In genomic region chr7:47601119-47601880, GRCh38 we compare ENCODE assay signal across 9 cellular contexts. TPM values are rescaled to one million over a fixed set of nuclear protein-coding genes. Genes with fewer than 3 reads are reported as not detected.
DNase-seq lines count a peak whose midpoint lies in the region; ATAC-seq and TF ChIP-seq lines count a peak whose summit lies in the region.
"Had no signal": no experiment of that assay in that cellular context is flagged by ENCODE, and none has a peak within 500 bp of the region (broad histone marks: within the 10 kb centered on the region; RNA-seq: fewer than 3 reads in every experiment).

No MANE protein-coding gene starts in this region.

- H3K4me3 ChIP-seq in Karpas-422 (ENCODE audit: low read length) (peak overlapping the region; percentile 44), choroid plexus epithelial cell (ENCODE audit: low read depth, low read length) (no peak overlapping the region), left ventricle myocardium inferior (no peak overlapping the region)

- no peaks in the 10 kb centered on the region for H3K27me3 Mint-ChIP-seq in stimulated activated naive B cell treated with anti-CD40 and anti-IgM and Interleukin-4, amounts not matched to agents 10 μg/mL and 1 μg/mL and 100 μg/mL, for 72 hours

- H3K36me3 Mint-ChIP-seq in stimulated activated naive B cell treated with anti-CD40 and anti-IgM and Interleukin-4, amounts not matched to agents 10 μg/mL and 1 μg/mL and 100 μg/mL, for 72 hours: peaks cover 6 to 15% of the 10 kb centered on the region in 2 donors

- no peaks in the 10 kb centered on the region for H4K20me1 ChIP-seq in Karpas-422 (ENCODE audit: insufficient read depth, low read depth, low read length)

- H3K79me2 ChIP-seq in Karpas-422 (ENCODE audit: low read length): no peaks in the 10 kb centered on the region

- H3K9me3 ChIP-seq in Karpas-422 (ENCODE audit: low read length) (no peaks in the 10 kb centered on the region; the same call in 1 of the 2 replicates), left ventricle myocardium inferior (replicated peaks) (peaks cover 23% of the 10 kb centered on the region)

- H3K36me3 ChIP-seq in Karpas-422 (ENCODE audit: insufficient read depth, low read length) (no peaks in the 10 kb centered on the region), left ventricle myocardium inferior (no peaks in the 10 kb centered on the region)

- intact Hi-C loops in left ventricle myocardium inferior (cut with micrococcal nuclease): no loop called here

- peak overlapping the region; percentile 59 for H3K4me3 Mint-ChIP-seq in stimulated activated naive B cell treated with anti-CD40 and anti-IgM and Interleukin-4, amounts not matched to agents 10 μg/mL and 1 μg/mL and 100 μg/mL, for 72 hours

- peak overlapping the region; percentile 65 for H3K9ac ChIP-seq in Karpas-422 (ENCODE audit: low read length)

- H3K27ac Mint-ChIP-seq in stimulated activated naive B cell treated with anti-CD40 and anti-IgM and Interleukin-4, amounts not matched to agents 10 μg/mL and 1 μg/mL and 100 μg/mL, for 72 hours: peak overlapping the region; percentile 88

- peak overlapping the region; percentile 56; the same call in 1 of the 2 replicates for H2AFZ ChIP-seq in Karpas-422 (ENCODE audit: low read length)

- ATAC-seq in GM21390 (IDR thresholded peaks at IDR 0.05; ENCODE audit: unreplicated experiment): peak; percentile 77
- ATAC-seq in stimulated activated naive B cell treated with anti-CD40 and anti-IgM and Interleukin-4, amounts not matched to agents 10 μg/mL and 1 μg/mL and 100 μg/mL, for 72 hours (replicated peaks): peak; percentile 83 to 84

- no peaks in the 10 kb centered on the region for H3K27me3 ChIP-seq in Karpas-422 (ENCODE audit: low read length)
- H3K27me3 ChIP-seq in left ventricle myocardium inferior (ENCODE audit: low read depth): no peaks in the 10 kb centered on the region

- peak; percentile 80 for DNase-seq in Karpas-422
- peak; percentile 86 for DNase-seq in choroid plexus epithelial cell (ENCODE audit: low read depth)
- peak; percentile 46 for DNase-seq in stimulated activated naive B cell treated with anti-CD40 and anti-IgM and Interleukin-4, amounts not matched to agents 10 μg/mL and 1 μg/mL and 100 μg/mL, for 72 hours
- no peak for DNase-seq in T-helper 2 cell
- no peak for DNase-seq in T1000 (lab: John Stamatoyannopoulos, UW)
- no peak for DNase-seq in iPS-NIHi11 (ENCODE audit: low spot score)
- no peak for DNase-seq in left ventricle myocardium inferior
- DNase-seq: NCI-H187 had no signal

- TF ChIP-seq CTCF in choroid plexus epithelial cell (conservative IDR thresholded peaks at IDR 0.05; ENCODE audit: low read depth, low read length): no peak
- no peak for TF ChIP-seq CTCF in left ventricle myocardium inferior (IDR thresholded peaks at IDR 0.05; ENCODE audit: borderline replicate concordance)

- peaks cover 29 to 50% of the 10 kb centered on the region in 2 donors for H3K4me1 Mint-ChIP-seq in stimulated activated naive B cell treated with anti-CD40 and anti-IgM and Interleukin-4, amounts not matched to agents 10 μg/mL and 1 μg/mL and 100 μg/mL, for 72 hours

- H3K9me2 ChIP-seq in Karpas-422 (replicated peaks; ENCODE audit: insufficient read depth, low read length): no peaks in the 10 kb centered on the region

- H3K27ac ChIP-seq in Karpas-422 (ENCODE audit: low read length): peak overlapping the region; percentile 94
- no peak overlapping the region for H3K27ac ChIP-seq in left ventricle myocardium inferior (replicated peaks)

- peak overlapping the region; percentile 62 for H3K4me2 ChIP-seq in Karpas-422 (ENCODE audit: low read depth, low read length, poor library complexity, severe bottlenecking)

- H3K4me1 ChIP-seq in Karpas-422 (ENCODE audit: low read length): peaks cover 31% of the 10 kb centered on the region
- peaks cover 14% of the 10 kb centered on the region for H3K4me1 ChIP-seq in left ventricle myocardium inferior

- H3K9me3 Mint-ChIP-seq in stimulated activated naive B cell treated with anti-CD40 and anti-IgM and Interleukin-4, amounts not matched to agents 10 μg/mL and 1 μg/mL and 100 μg/mL, for 72 hours: peaks cover 8 to 16% of the 10 kb centered on the region in 2 donors

RNA-seq across cellular contexts. Expression of gene TNS3, which starts 19.4 kb away (rescaled TPM):
- 56.6 and 60.5 TPM in 2 replicates for total RNA-seq in Karpas-422 (2014; rRNA removed; shearing (Covaris generic); ENCODE audit: low replicate concordance)
- 40.6 TPM for total RNA-seq in left ventricle myocardium inferior

Comparison
In these comparisons a context has a peak if more than half of its experiments do, and no peak if none do; other contexts are left out.
1. DNase-seq: peak in Karpas-422 (single experiment), choroid plexus epithelial cell (single experiment) and stimulated activated naive B cell treated with anti-CD40 and anti-IgM and Interleukin-4, amounts not matched to agents 10 μg/mL and 1 μg/mL and 100 μg/mL, for 72 hours (single experiment); none in T-helper 2 cell (0 of 5), T1000 (single experiment), iPS-NIHi11 (single experiment) and left ventricle myocardium inferior (single experiment).